2 cellular contexts compared by ENCODE assay signal in the genomic region with DNA sequence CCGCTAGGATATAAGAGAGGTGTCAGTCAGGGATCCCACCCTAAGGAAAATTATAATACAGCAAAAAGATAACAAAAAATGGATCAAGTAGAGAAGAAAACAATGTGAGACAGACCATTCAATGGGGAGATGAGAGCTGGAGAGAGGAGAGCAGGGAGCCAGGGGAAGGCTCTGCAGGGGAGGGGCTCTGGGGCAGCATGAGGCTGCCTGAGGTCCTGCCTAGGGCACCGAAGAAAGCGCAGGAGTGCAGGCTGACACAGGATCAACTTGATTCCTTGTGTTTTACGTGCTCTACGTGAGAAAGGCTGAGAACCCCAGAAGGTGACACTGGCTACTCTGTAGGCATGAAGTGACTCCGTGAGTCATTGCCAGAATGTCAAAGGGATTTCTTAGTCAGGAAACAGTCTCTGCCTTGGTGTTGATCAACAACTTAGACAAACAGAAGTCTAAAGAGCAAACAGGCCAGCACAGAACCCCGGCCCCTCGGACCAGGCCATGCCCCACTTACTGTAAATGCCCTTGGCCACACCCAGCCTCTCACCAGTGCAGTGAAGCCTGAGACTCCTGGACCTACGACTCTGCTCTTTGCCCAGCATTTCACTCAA.
TF ChIP-seq lines count a peak whose summit lies in the region.

No MANE protein-coding gene starts in this region.

TF ChIP-seq in A549, 52 proteins besides CTCF, POLR2A, EP300 and RAD21 (continued from another document):
- TF ChIP-seq, protein P1, sequence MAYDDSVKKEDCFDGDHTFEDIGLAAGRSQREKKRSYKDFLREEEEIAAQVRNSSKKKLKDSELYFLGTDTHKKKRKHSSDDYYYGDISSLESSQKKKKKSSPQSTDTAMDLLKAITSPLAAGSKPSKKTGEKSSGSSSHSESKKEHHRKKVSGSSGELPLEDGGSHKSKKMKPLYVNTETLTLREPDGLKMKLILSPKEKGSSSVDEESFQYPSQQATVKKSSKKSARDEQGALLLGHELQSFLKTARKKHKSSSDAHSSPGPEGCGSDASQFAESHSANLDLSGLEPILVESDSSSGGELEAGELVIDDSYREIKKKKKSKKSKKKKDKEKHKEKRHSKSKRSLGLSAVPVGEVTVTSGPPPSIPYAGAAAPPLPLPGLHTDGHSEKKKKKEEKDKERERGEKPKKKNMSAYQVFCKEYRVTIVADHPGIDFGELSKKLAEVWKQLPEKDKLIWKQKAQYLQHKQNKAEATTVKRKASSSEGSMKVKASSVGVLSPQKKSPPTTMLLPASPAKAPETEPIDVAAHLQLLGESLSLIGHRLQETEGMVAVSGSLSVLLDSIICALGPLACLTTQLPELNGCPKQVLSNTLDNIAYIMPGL (CRISPR knock-in tag; IDR thresholded peaks at IDR 0.05; ENCODE audit: borderline replicate concordance), result no peak
- TF ChIP-seq, protein P2, sequence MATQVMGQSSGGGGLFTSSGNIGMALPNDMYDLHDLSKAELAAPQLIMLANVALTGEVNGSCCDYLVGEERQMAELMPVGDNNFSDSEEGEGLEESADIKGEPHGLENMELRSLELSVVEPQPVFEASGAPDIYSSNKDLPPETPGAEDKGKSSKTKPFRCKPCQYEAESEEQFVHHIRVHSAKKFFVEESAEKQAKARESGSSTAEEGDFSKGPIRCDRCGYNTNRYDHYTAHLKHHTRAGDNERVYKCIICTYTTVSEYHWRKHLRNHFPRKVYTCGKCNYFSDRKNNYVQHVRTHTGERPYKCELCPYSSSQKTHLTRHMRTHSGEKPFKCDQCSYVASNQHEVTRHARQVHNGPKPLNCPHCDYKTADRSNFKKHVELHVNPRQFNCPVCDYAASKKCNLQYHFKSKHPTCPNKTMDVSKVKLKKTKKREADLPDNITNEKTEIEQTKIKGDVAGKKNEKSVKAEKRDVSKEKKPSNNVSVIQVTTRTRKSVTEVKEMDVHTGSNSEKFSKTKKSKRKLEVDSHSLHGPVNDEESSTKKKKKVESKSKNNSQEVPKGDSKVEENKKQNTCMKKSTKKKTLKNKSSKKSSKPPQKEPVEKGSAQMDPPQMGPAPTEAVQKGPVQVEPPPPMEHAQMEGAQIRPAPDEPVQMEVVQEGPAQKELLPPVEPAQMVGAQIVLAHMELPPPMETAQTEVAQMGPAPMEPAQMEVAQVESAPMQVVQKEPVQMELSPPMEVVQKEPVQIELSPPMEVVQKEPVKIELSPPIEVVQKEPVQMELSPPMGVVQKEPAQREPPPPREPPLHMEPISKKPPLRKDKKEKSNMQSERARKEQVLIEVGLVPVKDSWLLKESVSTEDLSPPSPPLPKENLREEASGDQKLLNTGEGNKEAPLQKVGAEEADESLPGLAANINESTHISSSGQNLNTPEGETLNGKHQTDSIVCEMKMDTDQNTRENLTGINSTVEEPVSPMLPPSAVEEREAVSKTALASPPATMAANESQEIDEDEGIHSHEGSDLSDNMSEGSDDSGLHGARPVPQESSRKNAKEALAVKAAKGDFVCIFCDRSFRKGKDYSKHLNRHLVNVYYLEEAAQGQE (IDR thresholded peaks at IDR 0.05), result no peak
- TF ChIP-seq CEBPB (IDR thresholded peaks at IDR 0.05), result no peak
- TF ChIP-seq ZNF302 (CRISPR knock-in tag; IDR thresholded peaks at IDR 0.05), result no peak
- TF ChIP-seq, protein P3, sequence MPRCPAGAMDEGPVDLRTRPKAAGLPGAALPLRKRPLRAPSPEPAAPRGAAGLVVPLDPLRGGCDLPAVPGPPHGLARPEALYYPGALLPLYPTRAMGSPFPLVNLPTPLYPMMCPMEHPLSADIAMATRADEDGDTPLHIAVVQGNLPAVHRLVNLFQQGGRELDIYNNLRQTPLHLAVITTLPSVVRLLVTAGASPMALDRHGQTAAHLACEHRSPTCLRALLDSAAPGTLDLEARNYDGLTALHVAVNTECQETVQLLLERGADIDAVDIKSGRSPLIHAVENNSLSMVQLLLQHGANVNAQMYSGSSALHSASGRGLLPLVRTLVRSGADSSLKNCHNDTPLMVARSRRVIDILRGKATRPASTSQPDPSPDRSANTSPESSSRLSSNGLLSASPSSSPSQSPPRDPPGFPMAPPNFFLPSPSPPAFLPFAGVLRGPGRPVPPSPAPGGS (IDR thresholded peaks at IDR 0.05), result no peak

TF ChIP-seq in WTC11, 78 proteins besides CTCF, POLR2A, EP300 and RAD21 (continued from another document):
- TF ChIP-seq, protein P4, sequence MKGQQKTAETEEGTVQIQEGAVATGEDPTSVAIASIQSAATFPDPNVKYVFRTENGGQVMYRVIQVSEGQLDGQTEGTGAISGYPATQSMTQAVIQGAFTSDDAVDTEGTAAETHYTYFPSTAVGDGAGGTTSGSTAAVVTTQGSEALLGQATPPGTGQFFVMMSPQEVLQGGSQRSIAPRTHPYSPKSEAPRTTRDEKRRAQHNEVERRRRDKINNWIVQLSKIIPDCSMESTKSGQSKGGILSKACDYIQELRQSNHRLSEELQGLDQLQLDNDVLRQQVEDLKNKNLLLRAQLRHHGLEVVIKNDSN (CRISPR knock-in tag; IDR thresholded peaks at IDR 0.05), result no peak
- TF ChIP-seq, protein P5, sequence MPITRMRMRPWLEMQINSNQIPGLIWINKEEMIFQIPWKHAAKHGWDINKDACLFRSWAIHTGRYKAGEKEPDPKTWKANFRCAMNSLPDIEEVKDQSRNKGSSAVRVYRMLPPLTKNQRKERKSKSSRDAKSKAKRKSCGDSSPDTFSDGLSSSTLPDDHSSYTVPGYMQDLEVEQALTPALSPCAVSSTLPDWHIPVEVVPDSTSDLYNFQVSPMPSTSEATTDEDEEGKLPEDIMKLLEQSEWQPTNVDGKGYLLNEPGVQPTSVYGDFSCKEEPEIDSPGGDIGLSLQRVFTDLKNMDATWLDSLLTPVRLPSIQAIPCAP (CRISPR knock-in tag; IDR thresholded peaks at IDR 0.05), result no peak
- TF ChIP-seq KAT7 (CRISPR knock-in tag; IDR thresholded peaks at IDR 0.05; ENCODE audit: borderline replicate concordance), result no peak
- TF ChIP-seq ETV6 (CRISPR knock-in tag; IDR thresholded peaks at IDR 0.05), result no peak
- TF ChIP-seq MXD4 (CRISPR knock-in tag; IDR thresholded peaks at IDR 0.05; ENCODE audit: borderline replicate concordance), result no peak
- TF ChIP-seq, protein P6, sequence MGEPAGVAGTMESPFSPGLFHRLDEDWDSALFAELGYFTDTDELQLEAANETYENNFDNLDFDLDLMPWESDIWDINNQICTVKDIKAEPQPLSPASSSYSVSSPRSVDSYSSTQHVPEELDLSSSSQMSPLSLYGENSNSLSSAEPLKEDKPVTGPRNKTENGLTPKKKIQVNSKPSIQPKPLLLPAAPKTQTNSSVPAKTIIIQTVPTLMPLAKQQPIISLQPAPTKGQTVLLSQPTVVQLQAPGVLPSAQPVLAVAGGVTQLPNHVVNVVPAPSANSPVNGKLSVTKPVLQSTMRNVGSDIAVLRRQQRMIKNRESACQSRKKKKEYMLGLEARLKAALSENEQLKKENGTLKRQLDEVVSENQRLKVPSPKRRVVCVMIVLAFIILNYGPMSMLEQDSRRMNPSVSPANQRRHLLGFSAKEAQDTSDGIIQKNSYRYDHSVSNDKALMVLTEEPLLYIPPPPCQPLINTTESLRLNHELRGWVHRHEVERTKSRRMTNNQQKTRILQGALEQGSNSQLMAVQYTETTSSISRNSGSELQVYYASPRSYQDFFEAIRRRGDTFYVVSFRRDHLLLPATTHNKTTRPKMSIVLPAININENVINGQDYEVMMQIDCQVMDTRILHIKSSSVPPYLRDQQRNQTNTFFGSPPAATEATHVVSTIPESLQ (CRISPR knock-in tag; IDR thresholded peaks at IDR 0.05), result no peak
- TF ChIP-seq FOXK1 (CRISPR knock-in tag; IDR thresholded peaks at IDR 0.05), result no peak
- no peak for TF ChIP-seq ZNF263 (CRISPR knock-in tag; IDR thresholded peaks at IDR 0.05; ENCODE audit: low read depth)
- TF ChIP-seq, protein P7, sequence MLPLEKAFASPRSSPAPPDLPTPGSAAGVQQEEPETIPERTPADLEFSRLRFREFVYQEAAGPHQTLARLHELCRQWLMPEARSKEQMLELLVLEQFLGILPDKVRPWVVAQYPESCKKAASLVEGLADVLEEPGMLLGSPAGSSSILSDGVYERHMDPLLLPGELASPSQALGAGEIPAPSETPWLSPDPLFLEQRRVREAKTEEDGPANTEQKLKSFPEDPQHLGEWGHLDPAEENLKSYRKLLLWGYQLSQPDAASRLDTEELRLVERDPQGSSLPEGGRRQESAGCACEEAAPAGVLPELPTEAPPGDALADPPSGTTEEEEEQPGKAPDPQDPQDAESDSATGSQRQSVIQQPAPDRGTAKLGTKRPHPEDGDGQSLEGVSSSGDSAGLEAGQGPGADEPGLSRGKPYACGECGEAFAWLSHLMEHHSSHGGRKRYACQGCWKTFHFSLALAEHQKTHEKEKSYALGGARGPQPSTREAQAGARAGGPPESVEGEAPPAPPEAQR (CRISPR knock-in tag; IDR thresholded peaks at IDR 0.05), result no peak
- no peak for TF ChIP-seq RELA (CRISPR knock-in tag; IDR thresholded peaks at IDR 0.05; ENCODE audit: borderline replicate concordance)
